Comparison of ENCODE assay signal across 11 cellular contexts in genomic region chr12:119682635-119683340, GRCh38. TPM values are rescaled to one million over a fixed set of nuclear protein-coding genes. Genes with fewer than 3 reads are reported as not detected.
DNase-seq lines count a peak whose midpoint lies in the region; ATAC-seq and TF ChIP-seq lines count a peak whose summit lies in the region.
"Had no signal": no experiment of that assay in that cellular context is flagged by ENCODE, and none has a peak within 500 bp of the region (broad histone marks: within the 10 kb centered on the region; RNA-seq: fewer than 3 reads in every experiment).

No MANE protein-coding gene starts in this region.

- H3K27ac ChIP-seq in stomach = peak overlapping the region; percentile 58 to 79 (median 63)
- H3K27ac ChIP-seq: C4-2B had no signal

- WGBS in stomach, 5 donors = 62 to 69% (median 64%) methylated on average over 3 of the region's 3 CpGs

- TF ChIP-seq CTCF in stomach (IDR thresholded peaks at IDR 0.05) = no peak

- TF ChIP-seq POLR2A in stomach (IDR thresholded peaks at IDR 0.05) = no peak

- no peak for TF ChIP-seq EP300 in stomach (IDR thresholded peaks at IDR 0.05)

- no peaks in the 10 kb centered on the region for H3K27me3 Mint-ChIP-seq in activated T-cell treated with anti-CD3 and anti-CD28 coated beads, Interleukin-2, amount 50 U/mL, for 72 hours (ENCODE audit: low read depth)
- no peaks in the 10 kb centered on the region for H3K27me3 Mint-ChIP-seq in central memory CD8-positive, alpha-beta T cell

- H3K27me3 ChIP-seq in stomach = no peaks in the 10 kb centered on the region

- H3K4me1 Mint-ChIP-seq in activated T-cell treated with anti-CD3 and anti-CD28 coated beads, Interleukin-2, amount 50 U/mL, for 72 hours (ENCODE audit: low read depth) = peaks cover 17% of the 10 kb centered on the region
- no peaks in the 10 kb centered on the region for H3K4me1 Mint-ChIP-seq in central memory CD8-positive, alpha-beta T cell

- peaks cover 45 to 46% (median 45%) of the 10 kb centered on the region in 4 donors for H3K36me3 ChIP-seq in stomach

- H3K9me3 ChIP-seq in stomach = no peaks in the 10 kb centered on the region

- no peak overlapping the region for H3K4me3 Mint-ChIP-seq in activated T-cell treated with anti-CD3 and anti-CD28 coated beads, Interleukin-2, amount 50 U/mL, for 72 hours
- H3K4me3 Mint-ChIP-seq in central memory CD8-positive, alpha-beta T cell = no peak overlapping the region

- no peak overlapping the region for H3K4me3 ChIP-seq in stomach

- H3K36me3 Mint-ChIP-seq in activated T-cell treated with anti-CD3 and anti-CD28 coated beads, Interleukin-2, amount 50 U/mL, for 72 hours (ENCODE audit: insufficient read depth in 2 of 2) = peaks cover 4 to 14% of the 10 kb centered on the region in 2 donors
- peaks cover 18% of the 10 kb centered on the region for H3K36me3 Mint-ChIP-seq in central memory CD8-positive, alpha-beta T cell (ENCODE audit: insufficient read depth)

- peak in 1 of 2 donors; percentile 40 for ATAC-seq in activated T-cell treated with anti-CD3 and anti-CD28 coated beads, Interleukin-2, amount 50 U/mL, for 72 hours (replicated peaks in 1 of 2)
- ATAC-seq in central memory CD8-positive, alpha-beta T cell (replicated peaks; ENCODE audit: extremely low read depth, poor library complexity, severe bottlenecking) = no peak
- ATAC-seq in GM19455 (IDR thresholded peaks at IDR 0.05; ENCODE audit: unreplicated experiment) = no peak

- H3K4me1 ChIP-seq in stomach = peaks cover 28 to 54% (median 36%) of the 10 kb centered on the region in 4 donors

- peak overlapping the region; percentile 89 for H3K27ac Mint-ChIP-seq in activated T-cell treated with anti-CD3 and anti-CD28 coated beads, Interleukin-2, amount 50 U/mL, for 72 hours
- H3K27ac Mint-ChIP-seq in central memory CD8-positive, alpha-beta T cell (ENCODE audit: low read depth) = peak overlapping the region; percentile 68

- H3K9me3 Mint-ChIP-seq in activated T-cell treated with anti-CD3 and anti-CD28 coated beads, Interleukin-2, amount 50 U/mL, for 72 hours = no peaks in the 10 kb centered on the region
- H3K9me3 Mint-ChIP-seq in central memory CD8-positive, alpha-beta T cell = no peaks in the 10 kb centered on the region

- DNase-seq in activated T-cell treated with anti-CD3 and anti-CD28 coated beads, Interleukin-2, amount 50 U/mL, for 72 hours = no peak
- no peak for DNase-seq in activated T-cell treated with anti-CD3 and anti-CD28 coated beads for 4 hours
- DNase-seq in MV-4-11 (lab: John Stamatoyannopoulos, UW) = peak; percentile 84
- no peak for DNase-seq in central memory CD8-positive, alpha-beta T cell (ENCODE audit: low spot score in 2 of 2)
- DNase-seq in stomach = no peak
- DNase-seq in Ammon's horn (ENCODE audit: low spot score) = no peak
- no peak for DNase-seq in stimulated activated CD4-positive, alpha-beta T cell treated with anti-CD3 and anti-CD28 coated beads, Interleukin-1b, Interleukin-23, amount 100 ng/mL, for 48 hours
- DNase-seq: activated CD4-positive, CD25-positive, alpha-beta regulatory T cell; mesendoderm had no signal

- intact Hi-C loops in stomach (cut with DNase I; ENCODE audit: low total_unique reads) = no loop called here

RNA-seq across cellular contexts. Expression of gene PRKAB1, which starts 14.9 kb away (rescaled TPM):
- 10 to 100 TPM; 52.3 to 63.7 TPM for total RNA-seq in activated T-cell treated with anti-CD3 and anti-CD28 coated beads, Interleukin-2, amount 50 U/mL, for 72 hours
- 100 to 1,000 TPM in 1 of 5 donors, 10 to 100 TPM in 4; 22.6 to 143 (median 53.6) TPM for total RNA-seq in stomach
- 10 to 100 TPM; 30.7 to 53.6 (median 45.8) TPM for polyA plus RNA-seq in stomach
